ENCODE assay signal across 1 cellular context in the genomic region with DNA sequence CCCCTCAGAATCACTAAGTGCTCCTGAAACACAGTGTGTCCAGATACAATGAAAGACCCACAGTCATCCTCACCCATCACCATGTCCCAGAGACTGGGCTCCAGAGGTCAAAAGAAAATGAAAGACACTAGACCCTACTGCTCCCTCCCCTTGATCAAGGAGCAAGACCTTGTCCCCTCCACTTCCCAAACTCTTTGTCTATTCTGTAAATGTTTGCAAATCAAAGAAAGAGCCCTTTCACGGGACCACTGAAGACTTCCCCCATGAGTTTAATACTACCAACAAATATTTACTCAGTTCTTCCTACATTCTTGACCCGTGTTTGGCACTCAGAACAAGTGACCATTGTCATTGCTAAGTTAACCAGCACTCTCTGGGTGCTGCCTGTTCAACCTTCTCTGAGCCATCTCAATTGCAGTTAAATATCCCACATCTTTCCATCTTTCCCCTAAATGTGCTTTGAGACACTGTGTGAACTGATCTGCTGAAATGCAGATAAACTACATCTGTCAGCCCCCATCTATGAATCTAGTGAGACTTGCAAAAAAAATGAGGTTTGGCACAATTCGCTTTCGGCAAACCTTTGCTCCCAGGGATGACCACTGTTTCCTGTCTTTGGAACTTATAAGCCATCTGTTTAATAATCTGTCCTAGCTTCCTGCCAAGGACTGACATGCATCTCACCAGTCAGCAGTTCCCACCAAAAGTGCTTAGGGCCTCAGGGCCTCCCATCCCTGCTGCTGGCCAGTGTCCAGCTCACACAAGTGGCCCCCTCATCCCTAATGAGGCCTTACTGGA.
TF ChIP-seq lines count a peak whose summit lies in the region.

No MANE protein-coding gene starts in this region.

TF ChIP-seq in HepG2, 621 proteins besides CTCF, POLR2A, EP300 and RAD21 (continued from another document and continues in another):
- TF ChIP-seq ZNF383 (CRISPR knock-in tag; IDR thresholded peaks at IDR 0.05; ENCODE audit: borderline replicate concordance) (no peak), ZXDC (CRISPR knock-in tag; IDR thresholded peaks at IDR 0.05) (no peak), ETV6 (CRISPR knock-in tag; conservative IDR thresholded peaks at IDR 0.05) (no peak), YEATS4 (CRISPR knock-in tag; IDR thresholded peaks at IDR 0.05; ENCODE audit: borderline replicate concordance) (peak; percentile 49; the same call in 1 of the 2 replicates), ZZZ3 (CRISPR knock-in tag; IDR thresholded peaks at IDR 0.05; ENCODE audit: borderline replicate concordance) (no peak), E2F2 (CRISPR knock-in tag; IDR thresholded peaks at IDR 0.05; ENCODE audit: borderline replicate concordance) (no peak), EED (CRISPR knock-in tag; IDR thresholded peaks at IDR 0.05) (no peak), ERF (CRISPR knock-in tag; IDR thresholded peaks at IDR 0.05) (0 out of 2 replicates have a peak, but pooled peaks have one; percentile 59), PITX1 (CRISPR knock-in tag; IDR thresholded peaks at IDR 0.05) (peak; percentile 92), ZNF501 (CRISPR knock-in tag; IDR thresholded peaks at IDR 0.05) (no peak), KLF6 (CRISPR knock-in tag; IDR thresholded peaks at IDR 0.05) (no peak), PPARG (CRISPR knock-in tag; conservative IDR thresholded peaks at IDR 0.05) (peak; percentile 76), ZNF317 (CRISPR knock-in tag; IDR thresholded peaks at IDR 0.05) (0 out of 2 replicates have a peak, but pooled peaks have one; percentile 36), GATAD1 (CRISPR knock-in tag; IDR thresholded peaks at IDR 0.05) (peak; percentile 36; the same call in 1 of the 2 replicates), SNAPC5 (CRISPR knock-in tag; IDR thresholded peaks at IDR 0.05; ENCODE audit: borderline replicate concordance) (no peak; the same call in 1 of the 2 replicates), IRF2 (CRISPR knock-in tag; IDR thresholded peaks at IDR 0.05) (peak; percentile 68), ZNF547 (CRISPR knock-in tag; IDR thresholded peaks at IDR 0.05) (0 out of 2 replicates have a peak, but pooled peaks have one; percentile 19), KLF15 (CRISPR knock-in tag; IDR thresholded peaks at IDR 0.05; ENCODE audit: borderline replicate concordance) (no peak; the same call in 1 of the 2 replicates), ZNF253 (CRISPR knock-in tag; IDR thresholded peaks at IDR 0.05; ENCODE audit: borderline replicate concordance) (no peak), NR0B2 (CRISPR knock-in tag; IDR thresholded peaks at IDR 0.05) (no peak), PLSCR1 (CRISPR knock-in tag; IDR thresholded peaks at IDR 0.05; ENCODE audit: borderline replicate concordance) (no peak), MED13 (CRISPR knock-in tag; IDR thresholded peaks at IDR 0.05) (peak; percentile 83), SPEN (CRISPR knock-in tag; IDR thresholded peaks at IDR 0.05; ENCODE audit: low read depth) (no peak), KDM5A (IDR thresholded peaks at IDR 0.05; ENCODE audit: borderline replicate concordance, low read length) (no peak), ZNF280B (CRISPR knock-in tag; IDR thresholded peaks at IDR 0.05; ENCODE audit: borderline replicate concordance) (no peak), SMC3 (IDR thresholded peaks at IDR 0.05; ENCODE audit: low read length) (no peak), WIZ (CRISPR knock-in tag; IDR thresholded peaks at IDR 0.05) (no peak)
- TF ChIP-seq, protein P1, sequence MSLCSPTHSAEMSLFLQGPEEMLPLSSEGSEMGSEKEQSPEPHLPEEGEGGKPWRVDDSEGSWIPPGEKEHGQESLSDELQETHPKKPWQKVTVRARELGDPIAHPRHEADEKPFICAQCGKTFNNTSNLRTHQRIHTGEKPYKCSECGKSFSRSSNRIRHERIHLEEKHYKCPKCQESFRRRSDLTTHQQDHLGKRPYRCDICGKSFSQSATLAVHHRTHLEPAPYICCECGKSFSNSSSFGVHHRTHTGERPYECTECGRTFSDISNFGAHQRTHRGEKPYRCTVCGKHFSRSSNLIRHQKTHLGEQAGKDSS (CRISPR knock-in tag; IDR thresholded peaks at IDR 0.05; ENCODE audit: borderline replicate concordance, low read depth): peak; percentile 42; the same call in 1 of the 2 replicates
- TF ChIP-seq, protein P2, sequence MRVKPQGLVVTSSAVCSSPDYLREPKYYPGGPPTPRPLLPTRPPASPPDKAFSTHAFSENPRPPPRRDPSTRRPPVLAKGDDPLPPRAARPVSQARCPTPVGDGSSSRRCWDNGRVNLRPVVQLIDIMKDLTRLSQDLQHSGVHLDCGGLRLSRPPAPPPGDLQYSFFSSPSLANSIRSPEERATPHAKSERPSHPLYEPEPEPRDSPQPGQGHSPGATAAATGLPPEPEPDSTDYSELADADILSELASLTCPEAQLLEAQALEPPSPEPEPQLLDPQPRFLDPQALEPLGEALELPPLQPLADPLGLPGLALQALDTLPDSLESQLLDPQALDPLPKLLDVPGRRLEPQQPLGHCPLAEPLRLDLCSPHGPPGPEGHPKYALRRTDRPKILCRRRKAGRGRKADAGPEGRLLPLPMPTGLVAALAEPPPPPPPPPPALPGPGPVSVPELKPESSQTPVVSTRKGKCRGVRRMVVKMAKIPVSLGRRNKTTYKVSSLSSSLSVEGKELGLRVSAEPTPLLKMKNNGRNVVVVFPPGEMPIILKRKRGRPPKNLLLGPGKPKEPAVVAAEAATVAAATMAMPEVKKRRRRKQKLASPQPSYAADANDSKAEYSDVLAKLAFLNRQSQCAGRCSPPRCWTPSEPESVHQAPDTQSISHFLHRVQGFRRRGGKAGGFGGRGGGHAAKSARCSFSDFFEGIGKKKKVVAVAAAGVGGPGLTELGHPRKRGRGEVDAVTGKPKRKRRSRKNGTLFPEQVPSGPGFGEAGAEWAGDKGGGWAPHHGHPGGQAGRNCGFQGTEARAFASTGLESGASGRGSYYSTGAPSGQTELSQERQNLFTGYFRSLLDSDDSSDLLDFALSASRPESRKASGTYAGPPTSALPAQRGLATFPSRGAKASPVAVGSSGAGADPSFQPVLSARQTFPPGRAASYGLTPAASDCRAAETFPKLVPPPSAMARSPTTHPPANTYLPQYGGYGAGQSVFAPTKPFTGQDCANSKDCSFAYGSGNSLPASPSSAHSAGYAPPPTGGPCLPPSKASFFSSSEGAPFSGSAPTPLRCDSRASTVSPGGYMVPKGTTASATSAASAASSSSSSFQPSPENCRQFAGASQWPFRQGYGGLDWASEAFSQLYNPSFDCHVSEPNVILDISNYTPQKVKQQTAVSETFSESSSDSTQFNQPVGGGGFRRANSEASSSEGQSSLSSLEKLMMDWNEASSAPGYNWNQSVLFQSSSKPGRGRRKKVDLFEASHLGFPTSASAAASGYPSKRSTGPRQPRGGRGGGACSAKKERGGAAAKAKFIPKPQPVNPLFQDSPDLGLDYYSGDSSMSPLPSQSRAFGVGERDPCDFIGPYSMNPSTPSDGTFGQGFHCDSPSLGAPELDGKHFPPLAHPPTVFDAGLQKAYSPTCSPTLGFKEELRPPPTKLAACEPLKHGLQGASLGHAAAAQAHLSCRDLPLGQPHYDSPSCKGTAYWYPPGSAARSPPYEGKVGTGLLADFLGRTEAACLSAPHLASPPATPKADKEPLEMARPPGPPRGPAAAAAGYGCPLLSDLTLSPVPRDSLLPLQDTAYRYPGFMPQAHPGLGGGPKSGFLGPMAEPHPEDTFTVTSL (CRISPR knock-in tag; IDR thresholded peaks at IDR 0.05; ENCODE audit: borderline replicate concordance): peak; percentile 70; the same call in 1 of the 2 replicates
- TF ChIP-seq, protein P3, sequence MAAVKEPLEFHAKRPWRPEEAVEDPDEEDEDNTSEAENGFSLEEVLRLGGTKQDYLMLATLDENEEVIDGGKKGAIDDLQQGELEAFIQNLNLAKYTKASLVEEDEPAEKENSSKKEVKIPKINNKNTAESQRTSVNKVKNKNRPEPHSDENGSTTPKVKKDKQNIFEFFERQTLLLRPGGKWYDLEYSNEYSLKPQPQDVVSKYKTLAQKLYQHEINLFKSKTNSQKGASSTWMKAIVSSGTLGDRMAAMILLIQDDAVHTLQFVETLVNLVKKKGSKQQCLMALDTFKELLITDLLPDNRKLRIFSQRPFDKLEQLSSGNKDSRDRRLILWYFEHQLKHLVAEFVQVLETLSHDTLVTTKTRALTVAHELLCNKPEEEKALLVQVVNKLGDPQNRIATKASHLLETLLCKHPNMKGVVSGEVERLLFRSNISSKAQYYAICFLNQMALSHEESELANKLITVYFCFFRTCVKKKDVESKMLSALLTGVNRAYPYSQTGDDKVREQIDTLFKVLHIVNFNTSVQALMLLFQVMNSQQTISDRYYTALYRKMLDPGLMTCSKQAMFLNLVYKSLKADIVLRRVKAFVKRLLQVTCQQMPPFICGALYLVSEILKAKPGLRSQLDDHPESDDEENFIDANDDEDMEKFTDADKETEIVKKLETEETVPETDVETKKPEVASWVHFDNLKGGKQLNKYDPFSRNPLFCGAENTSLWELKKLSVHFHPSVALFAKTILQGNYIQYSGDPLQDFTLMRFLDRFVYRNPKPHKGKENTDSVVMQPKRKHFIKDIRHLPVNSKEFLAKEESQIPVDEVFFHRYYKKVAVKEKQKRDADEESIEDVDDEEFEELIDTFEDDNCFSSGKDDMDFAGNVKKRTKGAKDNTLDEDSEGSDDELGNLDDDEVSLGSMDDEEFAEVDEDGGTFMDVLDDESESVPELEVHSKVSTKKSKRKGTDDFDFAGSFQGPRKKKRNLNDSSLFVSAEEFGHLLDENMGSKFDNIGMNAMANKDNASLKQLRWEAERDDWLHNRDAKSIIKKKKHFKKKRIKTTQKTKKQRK (IDR thresholded peaks at IDR 0.05; ENCODE audit: low read length): no peak
